ENCODE assay signal across 1 cellular context in genomic region chr17:50636145-50636803, GRCh38.
A peak's percentile ranks its signal among the peaks of the same experiment; 100 is the strongest.
TF ChIP-seq lines count a peak whose summit lies in the region.

No MANE protein-coding gene starts in this region.

TF ChIP-seq in A549, 52 proteins besides CTCF, POLR2A, EP300 and RAD21 (continued from another document):
- TF ChIP-seq MAZ (IDR thresholded peaks at IDR 0.05; ENCODE audit: borderline replicate concordance, low read depth, low read length): no peak
- peak; percentile 50 to 80; a peak in 3 of 4 replicates for TF ChIP-seq CEBPB (IDR thresholded peaks at IDR 0.05)
- TF ChIP-seq RFX5 (IDR thresholded peaks at IDR 0.05): no peak
- peak; percentile 92 for TF ChIP-seq BHLHE40 (IDR thresholded peaks at IDR 0.05; ENCODE audit: low read depth, low read length)
- no peak for TF ChIP-seq ZSCAN20 (CRISPR knock-in tag; IDR thresholded peaks at IDR 0.05)
- no peak for TF ChIP-seq HEYL (CRISPR knock-in tag; IDR thresholded peaks at IDR 0.05)
- TF ChIP-seq CBX2 (IDR thresholded peaks at IDR 0.05; ENCODE audit: borderline replicate concordance, low read depth): no peak
- TF ChIP-seq ELK1 (IDR thresholded peaks at IDR 0.05; ENCODE audit: low read depth, low read length): no peak
- TF ChIP-seq RARB (CRISPR knock-in tag; IDR thresholded peaks at IDR 0.05): no peak
- TF ChIP-seq EHF (CRISPR knock-in tag; IDR thresholded peaks at IDR 0.05): peak; percentile 74; the same call in 1 of the 2 replicates
- no peak for TF ChIP-seq ZFP36 (IDR thresholded peaks at IDR 0.05; ENCODE audit: borderline replicate concordance, partially characterized antibody)
- TF ChIP-seq EHMT2 (IDR thresholded peaks at IDR 0.05; ENCODE audit: low read depth): no peak
- TF ChIP-seq USF2 (IDR thresholded peaks at IDR 0.05): peak; percentile 69
- peak; percentile 82 for TF ChIP-seq HOXA7 (CRISPR knock-in tag; IDR thresholded peaks at IDR 0.05)
- TF ChIP-seq FOSB (CRISPR knock-in tag; IDR thresholded peaks at IDR 0.05): no peak
- no peak for TF ChIP-seq REST (IDR thresholded peaks at IDR 0.05)
- no peak for TF ChIP-seq TFCP2L1 (CRISPR knock-in tag; IDR thresholded peaks at IDR 0.05)
- TF ChIP-seq POLR2AphosphoS2 (conservative IDR thresholded peaks at IDR 0.05; ENCODE audit: low read length): no peak
- no peak for TF ChIP-seq CHD2 (IDR thresholded peaks at IDR 0.05; ENCODE audit: low read length, partially characterized antibody)
- no peak for TF ChIP-seq FOSL2 (IDR thresholded peaks at IDR 0.05)
- TF ChIP-seq FOSL2 (CRISPR knock-in tag; IDR thresholded peaks at IDR 0.05): no peak
- no peak for TF ChIP-seq KDM1A (IDR thresholded peaks at IDR 0.05; ENCODE audit: low read depth)
- TF ChIP-seq HOXB13 (CRISPR knock-in tag; IDR thresholded peaks at IDR 0.05; ENCODE audit: low read depth): 0 out of 2 replicates have a peak, but pooled peaks have one; percentile 56
- TF ChIP-seq BCL3 (IDR thresholded peaks at IDR 0.05): no peak
- TF ChIP-seq ZNF302 (CRISPR knock-in tag; IDR thresholded peaks at IDR 0.05): peak; percentile 89
- peak; percentile 97 for TF ChIP-seq MAX (IDR thresholded peaks at IDR 0.05)
- no peak for TF ChIP-seq MAFK (IDR thresholded peaks at IDR 0.05; ENCODE audit: partially characterized antibody)
- no peak for TF ChIP-seq HDAC2 (IDR thresholded peaks at IDR 0.05)
- TF ChIP-seq PBX3 (IDR thresholded peaks at IDR 0.05): no peak
- no peak for TF ChIP-seq MYC (IDR thresholded peaks at IDR 0.05; ENCODE audit: borderline replicate concordance, low read length)
- 0 out of 2 replicates have a peak, but pooled peaks have one; percentile 76 for TF ChIP-seq E2F6 (IDR thresholded peaks at IDR 0.05; ENCODE audit: borderline replicate concordance, low read depth)
- TF ChIP-seq FOXS1 (CRISPR knock-in tag; IDR thresholded peaks at IDR 0.05): no peak
- TF ChIP-seq TP53 (CRISPR knock-in tag; IDR thresholded peaks at IDR 0.05): no peak
- TF ChIP-seq SREBF2 (IDR thresholded peaks at IDR 0.05): no peak
- 0 out of 2 replicates have a peak, but pooled peaks have one; percentile 50 for TF ChIP-seq HOXB5 (CRISPR knock-in tag; IDR thresholded peaks at IDR 0.05)
- peak; percentile 96 for TF ChIP-seq NPAS2 (CRISPR knock-in tag; IDR thresholded peaks at IDR 0.05; ENCODE audit: borderline replicate concordance)
- TF ChIP-seq GATA3 (IDR thresholded peaks at IDR 0.05; ENCODE audit: borderline replicate concordance): no peak
- no peak for TF ChIP-seq RCOR1 (IDR thresholded peaks at IDR 0.05; ENCODE audit: low read depth, low read length)
- TF ChIP-seq RNF2 (IDR thresholded peaks at IDR 0.05; ENCODE audit: borderline replicate concordance, low read depth): no peak
TF ChIP-seq in A549: peak in this region for 13.
